ENCODE assay signal across 8 cellular contexts in the genomic region with DNA sequence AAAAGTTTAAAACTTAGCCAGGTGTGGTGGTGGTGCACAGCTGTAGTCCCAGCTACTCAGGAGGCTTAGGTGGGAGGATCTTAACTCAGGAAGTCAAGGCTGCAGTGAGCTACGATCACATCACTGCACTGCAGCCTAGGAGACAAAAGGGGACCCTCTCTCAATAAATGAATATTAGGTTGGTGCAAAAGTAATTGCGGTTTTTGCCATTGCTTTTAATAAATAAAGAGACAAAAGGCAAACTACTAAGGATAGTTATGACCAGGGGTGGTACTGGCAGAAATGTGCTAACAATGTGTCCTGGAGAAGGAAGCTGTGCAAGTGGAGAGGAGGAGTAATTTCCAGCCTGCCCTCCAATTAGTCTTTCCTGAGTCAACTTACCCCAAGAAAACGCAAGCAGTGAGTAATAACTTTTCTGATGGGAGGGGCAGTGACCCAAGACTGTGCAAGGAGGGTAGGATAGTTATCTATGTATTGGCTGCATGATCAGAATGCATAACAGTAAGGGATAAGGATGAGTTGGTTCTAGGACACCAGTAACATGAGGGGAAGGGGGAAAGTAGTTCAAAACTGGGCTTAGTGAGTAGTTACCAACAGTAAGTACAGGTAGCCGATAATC. TPM values are rescaled to one million over a fixed set of nuclear protein-coding genes. Genes with fewer than 3 reads are reported as not detected.
DNase-seq lines count a peak whose midpoint lies in the region; ATAC-seq and TF ChIP-seq lines count a peak whose summit lies in the region.
"Had no signal": no experiment of that assay in that cellular context is flagged by ENCODE, and none has a peak within 500 bp of the region (broad histone marks: within the 10 kb centered on the region; RNA-seq: fewer than 3 reads in every experiment).

No MANE protein-coding gene starts in this region.

- intact Hi-C loops in esophagus muscularis mucosa (cut with DNase I): no loop called here

- H3T11ph ChIP-seq in H9 (ENCODE audit: low read length): no peak overlapping the region

- peak overlapping the region; percentile 79 for H3K4me3 ChIP-seq in SJSA1
- H3K4me3 ChIP-seq in esophagus muscularis mucosa: peak overlapping the region; percentile 72 to 96 (median 88)
- H3K4me3 ChIP-seq in retinal pigment epithelial cell (ENCODE audit: low read length): peak overlapping the region; percentile 80

- H4K20me1 ChIP-seq in H9 (ENCODE audit: control insufficient read depth, insufficient read depth, insufficient read length): no peaks in the 10 kb centered on the region

- H2BK5ac ChIP-seq in H9 (ENCODE audit: insufficient read length, low read length): no peak overlapping the region

- H2BK120ac ChIP-seq in H9 (ENCODE audit: low read depth, low read length, poor library complexity, severe bottlenecking): no peak overlapping the region

- peaks cover 6% of the 10 kb centered on the region for H3K23me2 ChIP-seq in H9 (ENCODE audit: insufficient read length, low read depth, low read length, poor library complexity, severe bottlenecking)

- H4K8ac ChIP-seq in H9 (replicated peaks; ENCODE audit: insufficient read length, low read depth, low read length): no peak overlapping the region

- no peaks in the 10 kb centered on the region for H3K27me3 ChIP-seq in H9 (ENCODE audit: insufficient read depth, low read length)
- H3K27me3 ChIP-seq in SJSA1 (replicated peaks): no peaks in the 10 kb centered on the region
- H3K27me3 ChIP-seq in esophagus muscularis mucosa: no peaks in the 10 kb centered on the region

- H3K27ac ChIP-seq in H9 (ENCODE audit: insufficient read length, low read depth, low read length) (no peak overlapping the region), SJSA1 (no peak overlapping the region), esophagus muscularis mucosa (replicated peaks in 1 of 4) (peak overlapping the region in 1 of 4 donors; percentile 85)

- H3K36me3 ChIP-seq in SJSA1: 0 out of 2 replicates have a peak, but pooled peaks cover 3% of the 10 kb centered on the region
- H3K36me3 ChIP-seq in esophagus muscularis mucosa: no peaks in the 10 kb centered on the region

- no CpG with 5 or more reads among the region's 4 CpGs for WGBS in H9 (ENCODE audit: extremely low coverage, insufficient read length, low lambda C conversion rate)
- 70% methylated on average over 4 of the region's 4 CpGs for WGBS in esophagus muscularis mucosa

- H3K4me1 ChIP-seq in H9 (ENCODE audit: insufficient read depth, low read length) (no peaks in the 10 kb centered on the region; the same call in 1 of the 2 replicates), SJSA1 (replicated peaks) (peaks cover 47% of the 10 kb centered on the region), esophagus muscularis mucosa (peaks cover 15 to 27% (median 20%) of the 10 kb centered on the region in 4 donors)

- peaks cover 1 to 9% (median 4%) of the 10 kb centered on the region in 3 experiments; a peak in 5 of 7 replicates for H3K36me3 Mint-ChIP-seq in H9 (ENCODE audit: insufficient read depth in 1 of 3, low read depth in 3 of 3)

- no peaks in the 10 kb centered on the region for H3K27me3 Mint-ChIP-seq in H9 (ENCODE audit: low read depth)

- no peak overlapping the region for H3K23ac ChIP-seq in H9 (ENCODE audit: insufficient read length, low read depth, low read length)

- no peak overlapping the region for H3K4ac ChIP-seq in H9 (ENCODE audit: low read depth, low read length)

- no peak for ATAC-seq in HG03196 (IDR thresholded peaks at IDR 0.05; ENCODE audit: unreplicated experiment)

- DNase-seq in H9: no peak
- DNase-seq in SJSA1 (ENCODE audit: low read depth in 1 of 2, low spot score in 2 of 2): peak in 1 of 2 experiments; percentile 37
- no peak for DNase-seq in esophagus muscularis mucosa (ENCODE audit: extremely low spot score)
- DNase-seq in retinal pigment epithelial cell (ENCODE audit: low read depth): no peak
- DNase-seq in NCI-H2107 treated with DMSO at 0.1 percent for 48 hours (lab: John Stamatoyannopoulos, UW; ENCODE audit: unreplicated experiment): no peak
- no peak for DNase-seq in HuH-7.5 (ENCODE audit: low spot score)
- DNase-seq: NCI-H1436 treated with DMSO at 0.1 percent for 48 hours had no signal

- H3K79me1 ChIP-seq in H9 (ENCODE audit: insufficient read depth, low read depth, low read length, poor library complexity, severe bottlenecking): no peaks in the 10 kb centered on the region

- no peak overlapping the region for H4K5ac ChIP-seq in H9 (ENCODE audit: insufficient read length, low read depth, low read length)

- TF ChIP-seq CTCF in H9 (conservative IDR thresholded peaks at IDR 0.05) (no peak), esophagus muscularis mucosa (IDR thresholded peaks at IDR 0.05) (no peak), retinal pigment epithelial cell (conservative IDR thresholded peaks at IDR 0.05; ENCODE audit: low read depth, low read length) (no peak)

- no peak overlapping the region; a peak in 1 of 7 replicates for H3K27ac Mint-ChIP-seq in H9

- no peaks in the 10 kb centered on the region; the same call in 1 of the 2 replicates for H3K79me2 ChIP-seq in H9 (ENCODE audit: insufficient read depth, low read length)

- H2AFZ ChIP-seq in H9 (ENCODE audit: low read length): no peak overlapping the region

- H3K4me1 Mint-ChIP-seq in H9: peaks cover 38 to 46% of the 10 kb centered on the region in 2 experiments

- TF ChIP-seq EP300 in esophagus muscularis mucosa (IDR thresholded peaks at IDR 0.05): no peak

- no peak overlapping the region for H2BK20ac ChIP-seq in H9 (ENCODE audit: low read depth, low read length, poor library complexity, severe bottlenecking)

- TF ChIP-seq POLR2A in esophagus muscularis mucosa (IDR thresholded peaks at IDR 0.05; ENCODE audit: low read depth): no peak

- H3K9ac ChIP-seq in H9 (ENCODE audit: extremely low read depth, insufficient read length, low read length): no peak overlapping the region

- no peak overlapping the region for H3K14ac ChIP-seq in H9 (ENCODE audit: insufficient read depth, low read length)

- peak overlapping the region; percentile 96 to 100 for H3K4me3 Mint-ChIP-seq in H9

- no peak overlapping the region for H4K91ac ChIP-seq in H9 (ENCODE audit: insufficient read length, low read depth, low read length)

- H2AK5ac ChIP-seq in H9 (ENCODE audit: insufficient read length, low read length): no peak overlapping the region

- H3K9me3 Mint-ChIP-seq in H9: no peaks in the 10 kb centered on the region

- H2BK12ac ChIP-seq in H9 (ENCODE audit: insufficient read length, low read depth, low read length): no peak overlapping the region

- no peak overlapping the region for H3K18ac ChIP-seq in H9 (ENCODE audit: insufficient read length, low read depth, low read length)

- H2BK15ac ChIP-seq in H9 (ENCODE audit: low read depth, low read length): no peak overlapping the region

- no peaks in the 10 kb centered on the region for H3K9me3 ChIP-seq in H9 (ENCODE audit: control insufficient read depth, low read depth, low read length)
- no peaks in the 10 kb centered on the region for H3K9me3 ChIP-seq in SJSA1 (replicated peaks)
- H3K9me3 ChIP-seq in esophagus muscularis mucosa: no peaks in the 10 kb centered on the region

- H3K56ac ChIP-seq in H9 (ENCODE audit: insufficient read length, low read depth, low read length): no peak overlapping the region

- peak overlapping the region; percentile 93 for H3K4me2 ChIP-seq in H9 (ENCODE audit: insufficient read depth, insufficient read length, low read length)

RNA-seq across cellular contexts. Expression of gene EXOC6B, which starts 1.5 kb away (rescaled TPM):
- 37.9 and 40.1 TPM in 2 replicates for total RNA-seq in H9 (2021)
- total RNA-seq in SJSA1 (2014; rRNA removed; shearing (Covaris generic)): 11.2 and 26.5 TPM in 2 replicates
- total RNA-seq in esophagus muscularis mucosa: 10 to 100 TPM; 24.5 to 45.9 (median 37.4) TPM
